In the genomic region with DNA sequence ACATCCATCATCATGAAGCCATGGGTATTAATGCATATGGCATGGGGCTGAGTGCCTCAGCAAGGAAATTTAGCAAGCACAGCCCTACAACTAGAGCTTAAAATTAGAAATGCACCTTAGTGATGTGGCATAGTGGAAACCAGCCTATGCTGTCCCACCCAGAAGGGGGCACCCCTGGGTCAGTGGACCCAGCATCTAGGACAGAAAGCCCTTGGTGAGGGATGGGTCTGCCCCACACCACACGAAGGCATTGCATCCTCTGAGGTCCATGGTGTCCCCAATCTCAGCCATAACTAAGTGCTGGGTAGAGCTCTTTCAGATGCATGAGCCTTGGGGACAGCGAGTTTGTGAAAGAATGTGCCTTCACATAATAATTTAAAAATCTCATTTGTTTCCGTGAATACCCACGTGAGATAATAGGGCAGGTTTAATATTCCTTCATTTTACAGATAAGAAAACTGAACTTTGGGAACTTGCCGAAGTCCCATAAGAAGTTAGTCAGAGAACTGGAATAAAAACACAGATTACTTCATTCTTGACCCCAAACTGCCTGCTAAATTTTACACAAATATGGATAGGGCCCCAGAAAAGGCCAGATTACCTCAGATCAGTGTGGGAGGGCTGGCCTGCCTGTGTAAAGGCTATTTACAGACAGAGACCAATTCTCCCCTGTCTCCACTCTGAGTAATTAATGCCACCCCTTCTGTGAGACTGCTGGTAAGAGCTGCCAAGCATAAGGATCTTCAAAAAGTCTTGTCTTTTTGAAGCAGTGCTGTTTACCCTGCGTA, we compare ENCODE assay signal across 12 cellular contexts.
DNase-seq lines count a peak whose midpoint lies in the region; ATAC-seq and TF ChIP-seq lines count a peak whose summit lies in the region.
"Had no signal": no experiment of that assay in that cellular context is flagged by ENCODE, and none has a peak within 500 bp of the region (broad histone marks: within the 10 kb centered on the region; RNA-seq: fewer than 3 reads in every experiment).

No MANE protein-coding gene starts in this region.

- no peak for TF ChIP-seq EP300 in gastroesophageal sphincter (IDR thresholded peaks at IDR 0.05)

- in situ Hi-C loops in SK-MEL-5 (cut with HindIII; ENCODE audit: low pct_unique_long_range_greater_than_20kb, low sequenced_read_pairs) = no loop called here

- H3K9me3 ChIP-seq in gastroesophageal sphincter = no peaks in the 10 kb centered on the region
- no peaks in the 10 kb centered on the region for H3K9me3 ChIP-seq in neutrophil
- H3K9me3 ChIP-seq: breast epithelium had no signal

- H3K27me3 Mint-ChIP-seq in GM23338 (ENCODE audit: insufficient read depth, low read depth, poor library complexity) = peaks cover 2% of the 10 kb centered on the region
- H3K27me3 Mint-ChIP-seq: CD4-positive, alpha-beta memory T cell had no signal

- H3K4me3 ChIP-seq in GM23338 (no peak overlapping the region), gastroesophageal sphincter (no peak overlapping the region), neutrophil (ENCODE audit: low read depth in 1 of 2, low read length in 1 of 2) (no peak overlapping the region)
- H3K4me3 ChIP-seq: breast epithelium had no signal

- H3K27ac ChIP-seq in GM23338 (ENCODE audit: low read depth) = no peak overlapping the region
- no peak overlapping the region for H3K27ac ChIP-seq in gastroesophageal sphincter
- peak overlapping the region; percentile 61 for H3K27ac ChIP-seq in neutrophil

- 0 out of 2 replicates have a peak, but pooled peaks cover 4% of the 10 kb centered on the region for H3K4me1 ChIP-seq in GM23338 (ENCODE audit: insufficient read depth)
- H3K4me1 ChIP-seq in gastroesophageal sphincter = peaks cover 0 to 16% (median 3%) of the 10 kb centered on the region in 3 donors
- peaks cover 29 to 39% of the 10 kb centered on the region in 2 experiments for H3K4me1 ChIP-seq in neutrophil (ENCODE audit: control insufficient read depth in 1 of 2, insufficient read depth in 1 of 2, low read depth in 1 of 2, low read length in 1 of 2)
- H3K4me1 ChIP-seq: breast epithelium had no signal

- no peaks in the 10 kb centered on the region for H3F3A ChIP-seq in GM23338 (replicated peaks; ENCODE audit: low read depth)

- ATAC-seq in GM23338 = peak; percentile 89
- ATAC-seq in gastroesophageal sphincter = peak; percentile 81
- ATAC-seq in HG03039 (IDR thresholded peaks at IDR 0.05; ENCODE audit: unreplicated experiment) = no peak

- H3K79me2 ChIP-seq in GM23338 (replicated peaks; ENCODE audit: insufficient read depth) = no peaks in the 10 kb centered on the region

- no peaks in the 10 kb centered on the region for H4K20me1 ChIP-seq in GM23338 (replicated peaks; ENCODE audit: insufficient read depth)

- H3K4me1 Mint-ChIP-seq in GM23338 = peaks cover 9% of the 10 kb centered on the region

- H3K36me3 ChIP-seq in GM23338 (ENCODE audit: insufficient read depth) = no peaks in the 10 kb centered on the region
- H3K36me3 ChIP-seq in gastroesophageal sphincter = peaks cover 0 to 7% of the 10 kb centered on the region in 2 donors
- no peaks in the 10 kb centered on the region for H3K36me3 ChIP-seq in neutrophil
- H3K36me3 ChIP-seq: breast epithelium had no signal

- no peak overlapping the region for H3K4me2 ChIP-seq in GM23338

- DNase-seq in GM23338 (ENCODE audit: low spot score) = peak; percentile 24
- DNase-seq in SK-MEL-5 (ENCODE audit: low read depth, low spot score) = peak; percentile 43
- no peak for DNase-seq in glomerular visceral epithelial cell (ENCODE audit: extremely low spot score)
- no peak for DNase-seq in activated CD8-positive, alpha-beta memory T cell treated with anti-CD3 and anti-CD28 coated beads for 24 hours
- DNase-seq in effector CD4-positive, alpha-beta T cell = no peak
- DNase-seq: CD4-positive, alpha-beta memory T cell; NCI-H774; retina had no signal

- TF ChIP-seq POLR2A in gastroesophageal sphincter (IDR thresholded peaks at IDR 0.05) = no peak

- TF ChIP-seq CTCF in GM23338 (conservative IDR thresholded peaks at IDR 0.05; ENCODE audit: low read depth in 2 of 2) (peak; percentile 39 to 56), gastroesophageal sphincter (IDR thresholded peaks at IDR 0.05) (no peak), neutrophil (IDR thresholded peaks at IDR 0.05) (no peak)

- 51 to 68% methylated on average over 2 to 6 of the region's 6 CpGs for WGBS in gastroesophageal sphincter (ENCODE audit: low coverage in 1 of 2), 2 donors

- no peaks in the 10 kb centered on the region for H3K9me3 Mint-ChIP-seq in GM23338

- H3K27me3 ChIP-seq in GM23338 (ENCODE audit: insufficient read depth) (no peaks in the 10 kb centered on the region), gastroesophageal sphincter (no peaks in the 10 kb centered on the region), neutrophil (no peaks in the 10 kb centered on the region)
- H3K27me3 ChIP-seq: breast epithelium had no signal

- peaks cover 6% of the 10 kb centered on the region; the same call in 1 of the 2 replicates for H3K9me2 ChIP-seq in GM23338 (ENCODE audit: insufficient read depth)

- no peak overlapping the region for H3K27ac Mint-ChIP-seq in GM23338

- H3K4me3 Mint-ChIP-seq in GM23338 = no peak overlapping the region
- H3K4me3 Mint-ChIP-seq: CD4-positive, alpha-beta memory T cell had no signal

- H2AFZ ChIP-seq in GM23338 = no peak overlapping the region

- H3K36me3 Mint-ChIP-seq in GM23338 (ENCODE audit: low read depth) = no peaks in the 10 kb centered on the region

TF ChIP-seq in GM23338, 12 proteins besides CTCF, POLR2A, EP300 and RAD21 (continues in another document):
- TF ChIP-seq JUNB (IDR thresholded peaks at IDR 0.05; ENCODE audit: unreplicated experiment) (no peak), ZNF331 (CRISPR knock-in tag; IDR thresholded peaks at IDR 0.05; ENCODE audit: low read depth) (no peak), ETS1 (IDR thresholded peaks at IDR 0.05) (no peak), POLR2AphosphoS5 (IDR thresholded peaks at IDR 0.05; ENCODE audit: low read depth) (no peak), ZNF114 (CRISPR knock-in tag; IDR thresholded peaks at IDR 0.05) (no peak), REST (IDR thresholded peaks at IDR 0.05; ENCODE audit: unreplicated experiment) (no peak), EZH2phosphoT487 (IDR thresholded peaks at IDR 0.05; ENCODE audit: unreplicated experiment) (no peak), CREB1 (CRISPR knock-in tag; IDR thresholded peaks at IDR 0.05; ENCODE audit: low read depth) (no peak)

Comparison
In these comparisons a context has a peak if more than half of its experiments do, and no peak if none do; other contexts are left out.
1. DNase-seq: peak in GM23338 (single experiment) and SK-MEL-5 (single experiment); none in glomerular visceral epithelial cell (single experiment), activated CD8-positive, alpha-beta memory T cell treated with anti-CD3 and anti-CD28 coated beads for 24 hours (single experiment) and effector CD4-positive, alpha-beta T cell (single experiment).
2. CTCF ChIP-seq: peak in GM23338 (2 of 2); none in gastroesophageal sphincter (0 of 4) and neutrophil (single experiment).